ENCODE assay signal across 8 cellular contexts in the genomic region with DNA sequence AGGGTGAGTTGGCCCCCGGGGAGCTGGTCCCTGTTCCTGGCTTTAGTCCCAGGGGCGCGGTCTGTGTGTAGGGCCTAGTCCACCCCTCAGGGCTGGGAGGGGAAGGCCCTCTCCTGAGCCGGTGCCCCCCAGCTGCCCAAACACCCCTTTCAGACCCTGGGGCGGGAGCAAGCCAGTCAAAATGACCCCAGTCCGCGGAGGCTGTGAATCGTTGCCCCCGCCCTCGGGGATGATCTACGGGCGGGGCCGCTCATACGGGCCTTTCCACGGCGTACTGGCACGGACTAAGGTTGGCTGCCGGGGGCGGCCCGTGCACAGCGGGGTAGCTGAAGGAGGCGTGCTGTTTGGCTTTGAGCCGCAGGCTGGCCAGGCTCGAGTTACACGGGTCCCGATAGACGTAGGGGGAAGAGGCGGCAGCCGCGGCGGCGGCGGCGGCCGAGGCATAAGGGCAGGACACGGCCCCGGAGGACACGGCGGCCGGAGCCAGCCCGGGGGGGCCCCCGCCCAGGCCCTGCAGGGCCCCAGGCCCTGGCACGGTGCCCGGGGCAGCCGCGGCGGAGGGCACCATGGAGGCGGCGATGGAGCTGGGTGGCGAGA. TPM values are rescaled to one million over a fixed set of nuclear protein-coding genes. Genes with fewer than 3 reads are reported as not detected.
DNase-seq lines count a peak whose midpoint lies in the region; ATAC-seq and TF ChIP-seq lines count a peak whose summit lies in the region.

No MANE protein-coding gene starts in this region.

- H3K27ac Mint-ChIP-seq in CD8-positive, alpha-beta T cell, result no peak overlapping the region
- peak overlapping the region in 1 of 3 donors; percentile 62 for H3K27ac Mint-ChIP-seq in IgD-negative memory B cell
- H3K27ac Mint-ChIP-seq in T-helper 2 cell treated with Interferon-gamma antibody and Interleukin-4, amounts not matched to agents 5 μg/mL and 100 μg/mL, for 36 hours, result no peak overlapping the region

- no peak overlapping the region for H4K8ac ChIP-seq in mesenchymal stem cell (ENCODE audit: low read length)

- peaks cover 29% of the 10 kb centered on the region for H3K4me1 ChIP-seq in CD8-positive, alpha-beta T cell (ENCODE audit: insufficient read depth, low read length)
- H3K4me1 ChIP-seq in mesenchymal stem cell (ENCODE audit: control insufficient read depth, insufficient read depth, low read depth, low read length) (peaks cover 25% of the 10 kb centered on the region), subcutaneous abdominal adipose tissue (ENCODE audit: control insufficient read depth in 5 of 5, insufficient read depth in 5 of 5, low read length in 5 of 5) (peaks cover 3 to 51% (median 45%) of the 10 kb centered on the region in 5 donors)

- no peak overlapping the region for H3K23ac ChIP-seq in mesenchymal stem cell (ENCODE audit: low read length in 2 of 2)

- CTCF ChIA-PET in CD8-positive, alpha-beta T cell (lab: Charles Lee), result interaction anchor here (0.7 to 14.3 kb wide), 51 partner anchors 9 to 447 kb away, joined by 3 to 375 read pairs (median 5); partner anchors contain the start of genes FBXL15, GBF1, NFKB2 and PITX3

- DNase-seq in CD8-positive, alpha-beta T cell, result peak in 4 of 7 experiments; percentile 5 to 53 (median 20)
- no peak for DNase-seq in T-helper 2 cell treated with Interferon-gamma antibody and Interleukin-4, amounts not matched to agents 5 μg/mL and 100 μg/mL, for 36 hours (ENCODE audit: low spot score)
- peak; percentile 52 for DNase-seq in dermis blood vessel endothelial cell
- DNase-seq in mesenchymal stem cell, result peak; percentile 58
- no peak for DNase-seq in DMS114 treated with DMSO at 0.1 percent for 48 hours (lab: John Stamatoyannopoulos, UW; ENCODE audit: unreplicated experiment)

- no peaks in the 10 kb centered on the region for H3K36me3 ChIP-seq in CD8-positive, alpha-beta T cell (ENCODE audit: insufficient read depth, low read length)
- H3K36me3 ChIP-seq in mesenchymal stem cell (ENCODE audit: control insufficient read depth in 1 of 2, insufficient read depth in 2 of 2, low read depth in 1 of 2, low read length in 2 of 2) (no peaks in the 10 kb centered on the region), subcutaneous abdominal adipose tissue (ENCODE audit: control insufficient read depth in 5 of 5, insufficient read depth in 5 of 5, low read length in 5 of 5) (no peaks in the 10 kb centered on the region)

- TF ChIP-seq POLR2A in GM18505 (IDR thresholded peaks at IDR 0.05; ENCODE audit: borderline replicate concordance, extremely low read depth, insufficient read depth, insufficient read length), result no peak

- no peak overlapping the region for H3K4ac ChIP-seq in mesenchymal stem cell (ENCODE audit: low read depth in 1 of 2, low read length in 2 of 2)

- no peak overlapping the region for H2BK15ac ChIP-seq in mesenchymal stem cell (ENCODE audit: low read depth, poor library complexity, severe bottlenecking)

- H2AFZ ChIP-seq in mesenchymal stem cell (ENCODE audit: low read depth, low read length), result peak overlapping the region; percentile 49

- no peaks in the 10 kb centered on the region for H3K79me1 ChIP-seq in mesenchymal stem cell (replicated peaks; ENCODE audit: low read length, poor library complexity, severe bottlenecking)

- H3K4me3 Mint-ChIP-seq in CD8-positive, alpha-beta T cell, result peak overlapping the region; percentile 84
- H3K4me3 Mint-ChIP-seq in IgD-negative memory B cell, result peak overlapping the region; percentile 79 to 94 (median 89)
- H3K4me3 Mint-ChIP-seq in T-helper 2 cell treated with Interferon-gamma antibody and Interleukin-4, amounts not matched to agents 5 μg/mL and 100 μg/mL, for 36 hours, result peak overlapping the region; percentile 75

- H2BK5ac ChIP-seq in mesenchymal stem cell (ENCODE audit: low read depth, low read length, poor library complexity, severe bottlenecking), result no peak overlapping the region

- 6% methylated on average over 50 of the region's 50 CpGs for WGBS in mesenchymal stem cell

- H3K27ac ChIP-seq in CD8-positive, alpha-beta T cell (ENCODE audit: low read depth, low read length), result no peak overlapping the region
- H3K27ac ChIP-seq in mesenchymal stem cell (ENCODE audit: low read length, poor library complexity, severe bottlenecking) (no peak overlapping the region), subcutaneous abdominal adipose tissue (ENCODE audit: low read depth, low read length) (no peak overlapping the region)

- H3K9ac ChIP-seq in mesenchymal stem cell (ENCODE audit: low read length), result peak overlapping the region; percentile 23
- peak overlapping the region in 4 of 5 donors; percentile 39 to 65 (median 52) for H3K9ac ChIP-seq in subcutaneous abdominal adipose tissue (ENCODE audit: low read length in 5 of 5)

- peak overlapping the region; percentile 75 for H3K4me2 ChIP-seq in mesenchymal stem cell (ENCODE audit: low read length, poor library complexity, severe bottlenecking)

- no peak overlapping the region for H2BK12ac ChIP-seq in mesenchymal stem cell (ENCODE audit: low read length in 2 of 2)

- H3K4me3 ChIP-seq in CD8-positive, alpha-beta T cell (ENCODE audit: low read depth, low read length), result peak overlapping the region; percentile 51
- H3K4me3 ChIP-seq in mesenchymal stem cell (ENCODE audit: insufficient read depth in 1 of 2, low read depth in 1 of 2, low read length in 2 of 2), result peak overlapping the region; percentile 56 to 73
- H3K4me3 ChIP-seq in subcutaneous abdominal adipose tissue (ENCODE audit: low read depth in 1 of 5, low read length in 5 of 5), result peak overlapping the region; percentile 47 to 70 (median 57)

- H3K9me3 ChIP-seq in CD8-positive, alpha-beta T cell (ENCODE audit: low read length), result no peaks in the 10 kb centered on the region
- H3K9me3 ChIP-seq in mesenchymal stem cell (ENCODE audit: control insufficient read depth, low read length) (no peaks in the 10 kb centered on the region), subcutaneous abdominal adipose tissue (ENCODE audit: control insufficient read depth in 5 of 5, low read length in 5 of 5) (no peaks in the 10 kb centered on the region)

- H3K4me1 Mint-ChIP-seq in CD8-positive, alpha-beta T cell (ENCODE audit: low read depth), result peaks cover 22% of the 10 kb centered on the region
- peaks cover 8 to 19% (median 14%) of the 10 kb centered on the region in 3 donors for H3K4me1 Mint-ChIP-seq in IgD-negative memory B cell
- peaks cover 14% of the 10 kb centered on the region for H3K4me1 Mint-ChIP-seq in T-helper 2 cell treated with Interferon-gamma antibody and Interleukin-4, amounts not matched to agents 5 μg/mL and 100 μg/mL, for 36 hours (ENCODE audit: low read depth)

- ATAC-seq in CD8-positive, alpha-beta T cell, result peak; percentile 12
- ATAC-seq in GM18505 (IDR thresholded peaks at IDR 0.05; ENCODE audit: unreplicated experiment), result no peak

- H4K91ac ChIP-seq in mesenchymal stem cell (ENCODE audit: low read length), result no peak overlapping the region

- intact Hi-C loops in CD8-positive, alpha-beta T cell (cut with DNase I, micrococcal nuclease), result loop anchor here in 1 of 2 experiments (1.0 kb wide), 1 partner anchor 249 kb away; no protein-coding TSS in a partner anchor

- H3K27me3 Mint-ChIP-seq in CD8-positive, alpha-beta T cell (ENCODE audit: low read depth), result peaks cover 51% of the 10 kb centered on the region
- peaks cover 51% of the 10 kb centered on the region for H3K27me3 Mint-ChIP-seq in IgD-negative memory B cell
- peaks cover 45% of the 10 kb centered on the region for H3K27me3 Mint-ChIP-seq in T-helper 2 cell treated with Interferon-gamma antibody and Interleukin-4, amounts not matched to agents 5 μg/mL and 100 μg/mL, for 36 hours (ENCODE audit: low read depth)

- H3K36me3 Mint-ChIP-seq in CD8-positive, alpha-beta T cell, result no peaks in the 10 kb centered on the region
- H3K36me3 Mint-ChIP-seq in IgD-negative memory B cell, result no peaks in the 10 kb centered on the region
- H3K36me3 Mint-ChIP-seq in T-helper 2 cell treated with Interferon-gamma antibody and Interleukin-4, amounts not matched to agents 5 μg/mL and 100 μg/mL, for 36 hours (ENCODE audit: low read depth), result no peaks in the 10 kb centered on the region

- no peak overlapping the region for H2AK5ac ChIP-seq in mesenchymal stem cell (ENCODE audit: low read length, severe bottlenecking)

- POLR2A ChIA-PET in CD8-positive, alpha-beta T cell (lab: Charles Lee), result interaction anchor here (0.6 to 3.5 kb wide), 10 partner anchors 9 to 176 kb away, joined by 3 to 16 read pairs (median 4); partner anchors contain the start of genes GBF1 and NFKB2

- H3K9me3 Mint-ChIP-seq in CD8-positive, alpha-beta T cell, result no peaks in the 10 kb centered on the region
- no peaks in the 10 kb centered on the region for H3K9me3 Mint-ChIP-seq in IgD-negative memory B cell
- no peaks in the 10 kb centered on the region for H3K9me3 Mint-ChIP-seq in T-helper 2 cell treated with Interferon-gamma antibody and Interleukin-4, amounts not matched to agents 5 μg/mL and 100 μg/mL, for 36 hours

- H3K27me3 ChIP-seq in CD8-positive, alpha-beta T cell (ENCODE audit: insufficient read depth, low read length), result peaks cover 21% of the 10 kb centered on the region
- H3K27me3 ChIP-seq in mesenchymal stem cell (ENCODE audit: control insufficient read depth in 1 of 2, insufficient read depth in 1 of 2, low read length in 2 of 2), result peaks cover 28 to 31% of the 10 kb centered on the region in 2 experiments
- H3K27me3 ChIP-seq in subcutaneous abdominal adipose tissue (ENCODE audit: control insufficient read depth in 5 of 5, insufficient read depth in 4 of 5, low read length in 5 of 5), result peaks cover 0 to 19% (median 12%) of the 10 kb centered on the region in 5 donors

- no peak overlapping the region for H2BK120ac ChIP-seq in mesenchymal stem cell (ENCODE audit: low read depth, low read length)

- no peak overlapping the region for H3K14ac ChIP-seq in mesenchymal stem cell (ENCODE audit: low read length in 2 of 2)

- H3K18ac ChIP-seq in mesenchymal stem cell (ENCODE audit: low read depth in 1 of 2, low read length in 2 of 2), result no peak overlapping the region

- no peak for TF ChIP-seq CTCF in CD8-positive, alpha-beta T cell (IDR thresholded peaks at IDR 0.05)

RNA-seq across cellular contexts. Expression of gene ELOVL3, which starts 4.3 kb away (rescaled TPM):
- total RNA-seq in CD8-positive, alpha-beta T cell, result not detected
- polyA plus RNA-seq in IgD-negative memory B cell, result not detected
- not detected in 2 replicates for total RNA-seq in dermis blood vessel endothelial cell
- polyA plus RNA-seq in mesenchymal stem cell (2013, experiment 1 of 2), result 0.12 TPM
- polyA plus RNA-seq in mesenchymal stem cell (2013, experiment 2 of 2), result 0.25 TPM

RNA-seq across cellular contexts. Expression of gene PITX3, which starts 10.9 kb away (rescaled TPM):
- total RNA-seq in CD8-positive, alpha-beta T cell, result not detected
- polyA plus RNA-seq in IgD-negative memory B cell, result not detected
- total RNA-seq in dermis blood vessel endothelial cell, result not detected in 2 replicates
- polyA plus RNA-seq in mesenchymal stem cell (2013, experiment 1 of 2), result 0.04 TPM
- polyA plus RNA-seq in mesenchymal stem cell (2013, experiment 2 of 2), result 0.04 TPM

RNA-seq across cellular contexts. Expression of gene GBF1, which starts 15.0 kb away (rescaled TPM):
- 10 to 100 TPM; 26.7 to 31.3 TPM for total RNA-seq in CD8-positive, alpha-beta T cell
- polyA plus RNA-seq in IgD-negative memory B cell, result 12.6 TPM
- 17.5 and 40.3 TPM in 2 replicates for total RNA-seq in dermis blood vessel endothelial cell
- 28.8 TPM for polyA plus RNA-seq in mesenchymal stem cell (2013, experiment 1 of 2)
- polyA plus RNA-seq in mesenchymal stem cell (2013, experiment 2 of 2), result 26.0 TPM

Comparison
In these comparisons a context has a peak if more than half of its experiments do, and no peak if none do; other contexts are left out.
1. DNase-seq: peak in CD8-positive, alpha-beta T cell (4 of 7), dermis blood vessel endothelial cell (single experiment) and mesenchymal stem cell (single experiment); none in T-helper 2 cell treated with Interferon-gamma antibody and Interleukin-4, amounts not matched to agents 5 μg/mL and 100 μg/mL, for 36 hours (single experiment) and DMS114 treated with DMSO at 0.1 percent for 48 hours (single experiment).
2. Peak in every context shown above with its lines, with median percentiles within 50 percentile points of each other: H3K4me3 ChIP-seq and H3K4me3 Mint-ChIP-seq.